ENCODE assay signal across 11 cellular contexts in the genomic region with DNA sequence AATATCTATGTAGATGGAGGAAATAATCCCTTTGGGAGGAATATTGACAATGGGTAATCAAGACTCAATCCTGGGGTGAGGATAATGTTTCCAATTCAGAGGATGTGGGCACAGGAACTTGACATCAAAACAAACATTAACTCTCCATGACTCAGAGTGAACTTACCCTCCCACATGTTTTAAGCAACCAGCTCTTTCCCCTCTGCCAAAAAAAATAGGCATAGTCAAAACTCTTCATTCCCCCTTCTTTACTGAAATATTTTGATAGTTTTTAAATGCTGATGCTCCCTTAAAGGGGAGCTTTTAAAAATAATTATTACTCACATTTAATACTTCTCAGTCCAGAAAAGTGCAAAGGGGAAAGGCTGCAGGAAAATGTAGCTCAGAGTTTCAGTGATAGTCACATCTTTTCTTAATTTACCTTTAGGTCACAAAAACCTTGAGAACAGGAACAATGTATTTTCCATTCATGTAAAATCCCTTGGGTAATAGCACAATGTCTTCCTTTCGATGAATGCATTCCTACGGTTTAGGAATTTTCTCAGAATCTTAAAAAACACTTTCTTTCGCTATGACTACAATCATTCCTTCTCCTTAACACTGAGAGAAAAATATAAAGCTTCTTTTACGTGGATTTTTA.
DNase-seq lines count a peak whose midpoint lies in the region; FAIRE-seq lines count a peak whose summit lies in the region.
"Had no signal": no experiment of that assay in that cellular context is flagged by ENCODE, and none has a peak within 500 bp of the region (broad histone marks: within the 10 kb centered on the region; RNA-seq: fewer than 3 reads in every experiment).

No MANE protein-coding gene starts in this region.

- in situ Hi-C loops in SK-MEL-5 (cut with HindIII; ENCODE audit: low pct_unique_long_range_greater_than_20kb, low sequenced_read_pairs): no loop called here

- FAIRE-seq in urothelium cell line (lab: Jason Lieb, UNC): no peak
- FAIRE-seq: colon, K562 had no signal

- DNase-seq in NCI-H748 (lab: John Stamatoyannopoulos, UW; ENCODE audit: unreplicated experiment) (peak; percentile 35), NCI-H748 treated with DMSO at 0.1 percent for 48 hours (lab: John Stamatoyannopoulos, UW) (no peak), SK-MEL-5 (ENCODE audit: low read depth, low spot score) (peak; percentile 4), fibroblast of the conjunctiva (ENCODE audit: low read depth) (peak; percentile 68), urothelium cell line (ENCODE audit: low spot score) (peak; percentile 60), NCI-H1092 treated with DMSO at 0.1 percent for 48 hours (lab: John Stamatoyannopoulos, UW) (no peak), DMS 273 treated with DMSO at 0.1 percent for 48 hours (lab: John Stamatoyannopoulos, UW) (no peak), CD1c-positive myeloid dendritic cell (ENCODE audit: extremely low spot score) (no peak)
- DNase-seq: activated T-cell treated with anti-CD3 and anti-CD28 coated beads, Interleukin-2, amount 50 U/mL, for 48 hours had no signal

Comparison
In these comparisons a context has a peak if more than half of its experiments do, and no peak if none do; other contexts are left out.
1. DNase-seq: peak in NCI-H748 (single experiment), SK-MEL-5 (single experiment), fibroblast of the conjunctiva (single experiment) and urothelium cell line (single experiment); none in NCI-H748 treated with DMSO at 0.1 percent for 48 hours (single experiment), NCI-H1092 treated with DMSO at 0.1 percent for 48 hours (single experiment), DMS 273 treated with DMSO at 0.1 percent for 48 hours (single experiment) and CD1c-positive myeloid dendritic cell (single experiment).